In genomic region chr1:17725811-17726582, GRCh38 we compare ENCODE assay signal across 1 cellular context.
TF ChIP-seq lines count a peak whose summit lies in the region.

No MANE protein-coding gene starts in this region.

TF ChIP-seq in HCT116, 20 proteins besides CTCF, POLR2A, EP300 and RAD21 (continued from another document):
- TF ChIP-seq REST (IDR thresholded peaks at IDR 0.05; ENCODE audit: low read depth): no peak
- no peak for TF ChIP-seq EGR1 (IDR thresholded peaks at IDR 0.05; ENCODE audit: low read depth)
- TF ChIP-seq FOSL1 (IDR thresholded peaks at IDR 0.05; ENCODE audit: low read depth): no peak
